Comparison of ENCODE assay signal across 1 cellular context in genomic region chr9:128191406-128192046, GRCh38.
A peak's percentile ranks its signal among the peaks of the same experiment; 100 is the strongest.
TF ChIP-seq lines count a peak whose summit lies in the region.

TSS of gene CIZ1 (minus strand) at chr9:128191572. CDS start at chr9:128190857, 715 bp downstream.

TF ChIP-seq in GM12878, 131 proteins besides CTCF, POLR2A, EP300 and RAD21 (continued from another document and continues in another):
- TF ChIP-seq E4F1 (IDR thresholded peaks at IDR 0.05; ENCODE audit: borderline replicate concordance, partially characterized antibody) (no peak), EGR1 (IDR thresholded peaks at IDR 0.05; ENCODE audit: borderline replicate concordance in 1 of 2, low read depth in 2 of 2, low read length in 2 of 2) (peak in 1 of 2 experiments; percentile 67; a peak in 2 of 3 replicates), ZSCAN29 (IDR thresholded peaks at IDR 0.05) (peak; percentile 64; the same call in 1 of the 2 replicates), GABPA (IDR thresholded peaks at IDR 0.05; ENCODE audit: low read depth) (peak; percentile 63; the same call in 1 of the 2 replicates), SMARCA5 (IDR thresholded peaks at IDR 0.05) (peak; percentile 99), MTA3 (IDR thresholded peaks at IDR 0.05; ENCODE audit: borderline replicate concordance, low read length) (no peak), TAF1 (IDR thresholded peaks at IDR 0.05; ENCODE audit: borderline replicate concordance, low read depth, low read length) (peak; percentile 80), MEF2A (IDR thresholded peaks at IDR 0.05; ENCODE audit: insufficient read depth, low read depth, low read length) (0 out of 2 replicates have a peak, but pooled peaks have one; percentile 32), RFX5 (IDR thresholded peaks at IDR 0.05; ENCODE audit: low read depth, low read length) (no peak), FOS (IDR thresholded peaks at IDR 0.05; ENCODE audit: borderline replicate concordance, extremely low read depth, insufficient read length) (no peak), PAX5 (IDR thresholded peaks at IDR 0.05; ENCODE audit: borderline replicate concordance, low read depth, low read length) (no peak), RAD51 (IDR thresholded peaks at IDR 0.05) (no peak), PML (IDR thresholded peaks at IDR 0.05; ENCODE audit: low read length) (peak; percentile 56; the same call in 1 of the 2 replicates), SUPT20H (IDR thresholded peaks at IDR 0.05; ENCODE audit: borderline replicate concordance, control insufficient read depth, low read depth, low read length) (no peak), RBBP5 (conservative IDR thresholded peaks at IDR 0.05) (no peak), POU2F2 (IDR thresholded peaks at IDR 0.05; ENCODE audit: borderline replicate concordance, low read depth, low read length) (peak; percentile 70; the same call in 2 of the 3 replicates), ZBTB11 (CRISPR knock-in tag; IDR thresholded peaks at IDR 0.05) (no peak), NKRF (conservative IDR thresholded peaks at IDR 0.05) (peak; percentile 79; the same call in 1 of the 2 replicates), MEF2B (IDR thresholded peaks at IDR 0.05; ENCODE audit: partially characterized antibody, poor library complexity, severe bottlenecking) (no peak), NBN (IDR thresholded peaks at IDR 0.05) (0 out of 2 replicates have a peak, but pooled peaks have one; percentile 23), USF2 (IDR thresholded peaks at IDR 0.05; ENCODE audit: borderline replicate concordance, low read depth, low read length) (no peak), STAT3 (IDR thresholded peaks at IDR 0.05; ENCODE audit: low read depth, low read length) (no peak), NR2C1 (IDR thresholded peaks at IDR 0.05) (peak; percentile 54), JUND (IDR thresholded peaks at IDR 0.05; ENCODE audit: low read depth, low read length) (peak; percentile 69; the same call in 1 of the 2 replicates), BCL3 (IDR thresholded peaks at IDR 0.05; ENCODE audit: borderline replicate concordance, insufficient read depth, low read depth, low read length, poor library complexity, severe bottlenecking) (peak; percentile 73), TCF3 (IDR thresholded peaks at IDR 0.05; ENCODE audit: borderline replicate concordance, insufficient read depth, low read depth, low read length) (no peak; the same call in 1 of the 2 replicates), CUX1 (IDR thresholded peaks at IDR 0.05; ENCODE audit: insufficient replicate concordance, low read depth, low read length) (no peak), IRF3 (IDR thresholded peaks at IDR 0.05) (no peak), ZBTB40 (IDR thresholded peaks at IDR 0.05; ENCODE audit: borderline replicate concordance) (no peak; the same call in 1 of the 2 replicates), ZNF384 (IDR thresholded peaks at IDR 0.05; ENCODE audit: borderline replicate concordance, low read depth, low read length) (no peak), USF1 (IDR thresholded peaks at IDR 0.05; ENCODE audit: borderline replicate concordance, extremely low read length, insufficient read depth, low read depth, low read length) (no peak), SPI1 (IDR thresholded peaks at IDR 0.05; ENCODE audit: borderline replicate concordance, insufficient read depth, low read depth, low read length) (0 out of 2 replicates have a peak, but pooled peaks have one; percentile 22)
